Comparison of ENCODE assay signal across 4 cellular contexts in the genomic region with DNA sequence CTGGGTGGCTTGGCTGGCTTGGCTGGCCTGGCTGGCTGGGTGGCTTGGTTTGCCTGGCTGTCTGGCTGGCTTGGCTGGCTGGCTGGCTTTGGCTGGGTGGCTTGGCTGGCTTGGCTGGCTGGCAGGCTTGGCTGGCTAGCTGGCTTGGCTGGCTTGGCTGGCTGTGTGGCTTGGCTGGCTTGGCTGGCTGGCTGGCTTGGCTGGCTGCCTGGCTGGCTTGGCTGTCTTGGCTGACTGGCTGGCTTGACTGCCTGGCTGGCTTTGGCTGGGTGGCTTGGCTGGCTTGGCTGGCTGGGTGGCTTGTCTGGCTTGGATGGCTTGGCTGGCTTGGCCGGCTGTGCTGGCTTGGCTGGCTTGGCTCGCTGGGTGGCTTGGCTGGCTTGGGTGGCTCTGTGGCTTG. TPM values are rescaled to one million over a fixed set of nuclear protein-coding genes. Genes with fewer than 3 reads are reported as not detected.
"Had no signal": no experiment of that assay in that cellular context is flagged by ENCODE, and none has a peak within 500 bp of the region (broad histone marks: within the 10 kb centered on the region; RNA-seq: fewer than 3 reads in every experiment).

No MANE protein-coding gene starts in this region.

RNA-seq across cellular contexts. Expression of a gene that starts 32.2 kb away (rescaled TPM):
- total RNA-seq: LHCN-M2, M059J, MCF 10A, NCI-H460 had no signal
